8 cellular contexts compared by ENCODE assay signal in genomic region chr7:28272461-28272877, GRCh38.
A peak's percentile ranks its signal among the peaks of the same experiment; 100 is the strongest.
DNase-seq lines count a peak whose midpoint lies in the region; TF ChIP-seq lines count a peak whose summit lies in the region.

No MANE protein-coding gene starts in this region.

- H3K4me1 ChIP-seq in ACC112 (ENCODE audit: control insufficient read depth, insufficient read depth, low read length, unreplicated experiment): no peaks in the 10 kb centered on the region

- H3K4me3 ChIP-seq in ACC112 (ENCODE audit: low read depth, low read length): 0 out of 2 replicates have a peak overlapping the region, but pooled peaks have one; percentile 15

- DNase-seq in GM10266 (ENCODE audit: extremely low spot score) (no peak), NOMO-1 (lab: John Stamatoyannopoulos, UW; ENCODE audit: unreplicated experiment in 2 of 2) (peak; percentile 74 to 78), iris pigment epithelial cell (ENCODE audit: low read depth) (peak; percentile 68), T-helper 1 cell (no peak), NCI-H446 (lab: John Stamatoyannopoulos, UW) (no peak)
- peak; percentile 41 to 47 for DNase-seq in stimulated activated CD4-positive, alpha-beta T cell treated with anti-CD3 and anti-CD28 coated beads, Interleukin-2, amount 100 ng/mL, for 24 hours

- H2AFZ ChIP-seq in ACC112 (ENCODE audit: low read length, unreplicated experiment): peak overlapping the region; percentile 43

- peak overlapping the region; percentile 55 to 75 (median 65) for H3K4me3 Mint-ChIP-seq in brain

- H3K27ac ChIP-seq in ACC112 (ENCODE audit: low read depth, low read length): no peak overlapping the region

- no peaks in the 10 kb centered on the region for H3K79me2 ChIP-seq in ACC112 (ENCODE audit: control insufficient read depth, insufficient read depth, low read length, unreplicated experiment)

- peaks cover 0 to 8% (median 3%) of the 10 kb centered on the region in 5 experiments for H3K9me3 Mint-ChIP-seq in brain

- H3K27ac Mint-ChIP-seq in brain: peak overlapping the region in 3 of 5 experiments; percentile 5 to 82 (median 33)

- no peaks in the 10 kb centered on the region for H3K36me3 Mint-ChIP-seq in brain

- H3K36me3 ChIP-seq in ACC112 (ENCODE audit: insufficient read depth, low read length): no peaks in the 10 kb centered on the region

- H3K4me1 Mint-ChIP-seq in brain: peaks cover 18% of the 10 kb centered on the region

- peak; percentile 36 for TF ChIP-seq CTCF in GM10266 (IDR thresholded peaks at IDR 0.05; ENCODE audit: control insufficient read depth, insufficient read depth, low read depth, missing control alignments)
- peak; percentile 57 to 72 for TF ChIP-seq CTCF in brain (conservative IDR thresholded peaks at IDR 0.05)

- H3K27me3 Mint-ChIP-seq in brain: no peaks in the 10 kb centered on the region

- no peaks in the 10 kb centered on the region for H3K27me3 ChIP-seq in ACC112 (ENCODE audit: insufficient read depth, low read length)

Comparison
In these comparisons a context has a peak if more than half of its experiments do, and no peak if none do; other contexts are left out.
1. DNase-seq: peak in NOMO-1 (2 of 2), iris pigment epithelial cell (single experiment) and stimulated activated CD4-positive, alpha-beta T cell treated with anti-CD3 and anti-CD28 coated beads, Interleukin-2, amount 100 ng/mL, for 24 hours (2 of 2); none in GM10266 (single experiment), T-helper 1 cell (0 of 5) and NCI-H446 (0 of 2).